Comparison of ENCODE assay signal across 28 cellular contexts in genomic region chr4:44415251-44415650, GRCh38. TPM values are rescaled to one million over a fixed set of nuclear protein-coding genes. Genes with fewer than 3 reads are reported as not detected.
"Had no signal": no experiment of that assay in that cellular context is flagged by ENCODE, and none has a peak within 500 bp of the region (broad histone marks: within the 10 kb centered on the region; RNA-seq: fewer than 3 reads in every experiment).

No MANE protein-coding gene starts in this region.

- H3K9me3 Mint-ChIP-seq: activated CD4-positive, alpha-beta T cell treated with anti-CD3 and anti-CD28 coated beads, Interleukin-2, amount 10 ng/mL, durations not matched to agents 7 days and 5 days; activated T-helper 1 cell treated with anti-CD3 and anti-CD28 coated beads, Interleukin-12 subunit alpha, Interleukin-12 subunit beta, Interleukin-2, Interleukin-4 antibody, amounts not matched to agents 30 ng/mL and 10 ng/mL and 1 ng/mL, durations not matched to agents 14 hours and 24 hours and 36 hours; brain had no signal

- H3K4me3 ChIP-seq: lower lobe of right lung, right lobe of liver, skin epidermis, stomach, suprapubic skin, transverse colon, uterus had no signal

- H3K27me3 Mint-ChIP-seq: activated CD4-positive, alpha-beta T cell treated with anti-CD3 and anti-CD28 coated beads, Interleukin-2, amount 10 ng/mL, durations not matched to agents 7 days and 5 days; activated CD8-positive, alpha-beta T cell treated with anti-CD3 and anti-CD28 coated beads for 36 hours; activated naive CD8-positive, alpha-beta T cell treated with anti-CD3 and anti-CD28 coated beads, Interleukin-2, amount 50 U/mL, for 24 hours; dendritic cell treated with granulocyte-macrophage colony-stimulating factor and Interleukin-4, amounts not matched to agents 40 ng/mL and 50 ng/mL, for 4 days; naive thymus-derived CD4-positive, alpha-beta T cell had no signal

- ATAC-seq: activated CD4-positive, CD25-positive, alpha-beta regulatory T cell treated with anti-CD3 and anti-CD28 coated beads, Interleukin-2, amount 50 U/mL, for 24 hours; activated CD8-positive, alpha-beta T cell treated with anti-CD3 and anti-CD28 coated beads for 36 hours; activated naive CD8-positive, alpha-beta T cell treated with anti-CD3 and anti-CD28 coated beads, Interleukin-2, amount 50 U/mL, for 24 hours; foreskin keratinocyte; lower lobe of right lung; naive thymus-derived CD4-positive, alpha-beta T cell; right lobe of liver; stimulated activated effector memory CD8-positive, alpha-beta T cell treated with anti-CD3 and anti-CD28 coated beads, Interleukin-12 subunit alpha, Interleukin-12 subunit beta, amount 100 ng/mL, for 72 hours had no signal

- H3K4me1 Mint-ChIP-seq: activated CD4-positive, alpha-beta T cell treated with anti-CD3 and anti-CD28 coated beads, Interleukin-2, amount 10 ng/mL, durations not matched to agents 7 days and 5 days; activated naive CD8-positive, alpha-beta T cell treated with anti-CD3 and anti-CD28 coated beads, Interleukin-2, amount 50 U/mL, for 24 hours; brain; neural crest cell; stimulated activated effector memory CD8-positive, alpha-beta T cell treated with anti-CD3 and anti-CD28 coated beads, Interleukin-12 subunit alpha, Interleukin-12 subunit beta, amount 100 ng/mL, for 72 hours had no signal

- H3K27ac ChIP-seq: foreskin keratinocyte, lower lobe of right lung, right lobe of liver, skin epidermis, stomach, suprapubic skin, transverse colon, uterus had no signal

- DNase-seq: activated CD4-positive, alpha-beta T cell treated with anti-CD3 and anti-CD28 coated beads, Interleukin-2, amount 10 ng/mL, durations not matched to agents 7 days and 5 days; activated CD8-positive, alpha-beta T cell treated with anti-CD3 and anti-CD28 coated beads for 36 hours; activated gamma-delta T cell; activated naive CD4-positive, alpha-beta T cell treated with anti-CD3 and anti-CD28 coated beads, Interleukin-2, amount 50 U/mL, for 16 hours; activated naive CD8-positive, alpha-beta T cell treated with anti-CD3 and anti-CD28 coated beads, Interleukin-2, amount 50 U/mL, for 24 hours; caudate nucleus; effector CD4-positive, alpha-beta T cell; erythroblast; foreskin keratinocyte; kidney; lower lobe of right lung; naive thymus-derived CD4-positive, alpha-beta T cell; occipital lobe; right lobe of liver; stimulated activated CD4-positive, alpha-beta T cell treated with anti-CD3 and anti-CD28 coated beads, Interleukin-2, amount 100 ng/mL, for 24 hours; stomach; transverse colon; uterus had no signal

- H3K36me3 ChIP-seq: lower lobe of right lung, right lobe of liver, stomach, suprapubic skin, transverse colon, uterus had no signal

- H3K27ac Mint-ChIP-seq: activated CD4-positive, alpha-beta T cell treated with anti-CD3 and anti-CD28 coated beads, Interleukin-2, amount 10 ng/mL, durations not matched to agents 7 days and 5 days; activated CD8-positive, alpha-beta T cell treated with anti-CD3 and anti-CD28 coated beads for 36 hours; activated naive CD8-positive, alpha-beta T cell treated with anti-CD3 and anti-CD28 coated beads, Interleukin-2, amount 50 U/mL, for 24 hours; activated T-helper 1 cell treated with anti-CD3 and anti-CD28 coated beads, Interleukin-12 subunit alpha, Interleukin-12 subunit beta, Interleukin-2, Interleukin-4 antibody, amounts not matched to agents 30 ng/mL and 10 ng/mL and 1 ng/mL, durations not matched to agents 14 hours and 24 hours and 36 hours; brain; dendritic cell treated with granulocyte-macrophage colony-stimulating factor and Interleukin-4, amounts not matched to agents 40 ng/mL and 50 ng/mL, for 4 days; naive thymus-derived CD4-positive, alpha-beta T cell; stimulated activated effector memory CD8-positive, alpha-beta T cell treated with anti-CD3 and anti-CD28 coated beads, Interleukin-12 subunit alpha, Interleukin-12 subunit beta, amount 100 ng/mL, for 72 hours had no signal

- H3K27me3 ChIP-seq: foreskin keratinocyte, right lobe of liver, stomach, suprapubic skin, transverse colon, uterus had no signal

- H3K4me3 Mint-ChIP-seq: activated CD4-positive, alpha-beta T cell treated with anti-CD3 and anti-CD28 coated beads, Interleukin-2, amount 10 ng/mL, durations not matched to agents 7 days and 5 days; activated CD8-positive, alpha-beta T cell treated with anti-CD3 and anti-CD28 coated beads for 36 hours; activated naive CD8-positive, alpha-beta T cell treated with anti-CD3 and anti-CD28 coated beads, Interleukin-2, amount 50 U/mL, for 24 hours; activated T-helper 1 cell treated with anti-CD3 and anti-CD28 coated beads, Interleukin-12 subunit alpha, Interleukin-12 subunit beta, Interleukin-2, Interleukin-4 antibody, amounts not matched to agents 30 ng/mL and 10 ng/mL and 1 ng/mL, durations not matched to agents 14 hours and 24 hours and 36 hours; brain; dendritic cell treated with granulocyte-macrophage colony-stimulating factor and Interleukin-4, amounts not matched to agents 40 ng/mL and 50 ng/mL, for 4 days; naive thymus-derived CD4-positive, alpha-beta T cell; neural crest cell; stimulated activated effector memory CD8-positive, alpha-beta T cell treated with anti-CD3 and anti-CD28 coated beads, Interleukin-12 subunit alpha, Interleukin-12 subunit beta, amount 100 ng/mL, for 72 hours had no signal

- FAIRE-seq: kidney had no signal

- H3K9me3 ChIP-seq: lower lobe of right lung, right lobe of liver, stomach, suprapubic skin, transverse colon, uterus had no signal

- H3K4me1 ChIP-seq: foreskin keratinocyte, lower lobe of right lung, right lobe of liver, stomach, suprapubic skin, transverse colon, uterus had no signal

- H3K36me3 Mint-ChIP-seq: brain; naive thymus-derived CD4-positive, alpha-beta T cell; stimulated activated effector memory CD8-positive, alpha-beta T cell treated with anti-CD3 and anti-CD28 coated beads, Interleukin-12 subunit alpha, Interleukin-12 subunit beta, amount 100 ng/mL, for 72 hours had no signal

RNA-seq across cellular contexts. Expression of gene KCTD8, which starts 33.4 kb away (rescaled TPM):
- total RNA-seq: activated CD4-positive, alpha-beta T cell treated with anti-CD3 and anti-CD28 coated beads, Interleukin-2, amount 10 ng/mL, durations not matched to agents 7 days and 5 days; activated CD8-positive, alpha-beta T cell treated with anti-CD3 and anti-CD28 coated beads for 36 hours; activated T-helper 1 cell treated with anti-CD3 and anti-CD28 coated beads, Interleukin-12 subunit alpha, Interleukin-12 subunit beta, Interleukin-2, Interleukin-4 antibody, amounts not matched to agents 30 ng/mL and 10 ng/mL and 1 ng/mL, durations not matched to agents 14 hours and 24 hours and 36 hours; lower lobe of right lung; mesenteric fat pad; naive thymus-derived CD4-positive, alpha-beta T cell; neural crest cell; right lobe of liver; T-helper 2 cell treated with Interferon-gamma antibody and Interleukin-4, amounts not matched to agents 100 ng/mL and 5 ng/mL, for 36 hours had no signal
